In genomic region chr17:6452471-6453266, GRCh38 we compare ENCODE assay signal across 1 cellular context.
TF ChIP-seq lines count a peak whose summit lies in the region.

No MANE protein-coding gene starts in this region.

TF ChIP-seq in H1, 55 proteins besides CTCF, POLR2A, EP300 and RAD21:
- TF ChIP-seq MAX (IDR thresholded peaks at IDR 0.05): no peak
- TF ChIP-seq POLR2AphosphoS5 (IDR thresholded peaks at IDR 0.05; ENCODE audit: low read depth, low read length): peak; percentile 26; the same call in 1 of the 2 replicates
TF ChIP-seq in H1: peak in this region for 1.
